Comparison of ENCODE assay signal across 19 cellular contexts in genomic region chrX:109264878-109265277, GRCh38.
DNase-seq lines count a peak whose midpoint lies in the region; ATAC-seq, FAIRE-seq and TF ChIP-seq lines count a peak whose summit lies in the region.
"Had no signal": no experiment of that assay in that cellular context is flagged by ENCODE, and none has a peak within 500 bp of the region (broad histone marks: within the 10 kb centered on the region; RNA-seq: fewer than 3 reads in every experiment).

No MANE protein-coding gene starts in this region.

- peak; percentile 53 for FAIRE-seq in GM12892 (lab: Jason Lieb, UNC)

- no peaks in the 10 kb centered on the region for H3K9me3 Mint-ChIP-seq in activated CD8-positive, alpha-beta T cell treated with anti-CD3 and anti-CD28 coated beads, Interleukin-2, amount 10 ng/mL, durations not matched to agents 7 days and 5 days (ENCODE audit: insufficient read depth)
- H3K9me3 Mint-ChIP-seq: T-helper 1 cell treated with Interleukin-12 subunit alpha and Interleukin-12 subunit beta and Interleukin-4 antibody, amounts not matched to agents 30 μg/mL and 1 μg/mL, for 36 hours had no signal

- H3K36me3 Mint-ChIP-seq in activated CD8-positive, alpha-beta T cell treated with anti-CD3 and anti-CD28 coated beads, Interleukin-2, amount 10 ng/mL, durations not matched to agents 7 days and 5 days (ENCODE audit: low read depth), result no peaks in the 10 kb centered on the region
- H3K36me3 Mint-ChIP-seq: activated CD8-positive, alpha-beta memory T cell treated with anti-CD3 and anti-CD28 coated beads, Interleukin-2, amount 10 ng/mL, durations not matched to agents 7 days and 5 days had no signal

- CTCF ChIA-PET in activated CD8-positive, alpha-beta T cell treated with anti-CD3 and anti-CD28 coated beads, Interleukin-2, amount 10 ng/mL, durations not matched to agents 7 days and 5 days (lab: Charles Lee), result no interaction called here

- ATAC-seq in GM19397 (IDR thresholded peaks at IDR 0.05; ENCODE audit: unreplicated experiment) (peak; percentile 61), HG02571 (IDR thresholded peaks at IDR 0.05; ENCODE audit: unreplicated experiment) (peak; percentile 82), HG03175 (IDR thresholded peaks at IDR 0.05; ENCODE audit: unreplicated experiment) (peak; percentile 76)
- ATAC-seq in activated CD8-positive, alpha-beta T cell treated with anti-CD3 and anti-CD28 coated beads, Interleukin-2, amount 10 ng/mL, durations not matched to agents 7 days and 5 days, result no peak
- ATAC-seq: activated CD8-positive, alpha-beta memory T cell treated with anti-CD3 and anti-CD28 coated beads, Interleukin-2, amount 10 ng/mL, durations not matched to agents 7 days and 5 days had no signal

- H3K4me3 Mint-ChIP-seq in activated CD8-positive, alpha-beta T cell treated with anti-CD3 and anti-CD28 coated beads, Interleukin-2, amount 10 ng/mL, durations not matched to agents 7 days and 5 days, result no peak overlapping the region
- H3K4me3 Mint-ChIP-seq: activated CD8-positive, alpha-beta memory T cell treated with anti-CD3 and anti-CD28 coated beads, Interleukin-2, amount 10 ng/mL, durations not matched to agents 7 days and 5 days; T-helper 1 cell treated with Interleukin-12 subunit alpha and Interleukin-12 subunit beta and Interleukin-4 antibody, amounts not matched to agents 30 μg/mL and 1 μg/mL, for 36 hours had no signal

- TF ChIP-seq POLR2A in GM12892 (IDR thresholded peaks at IDR 0.05; ENCODE audit: low read depth, low read length), result no peak

- no peaks in the 10 kb centered on the region for H3K27me3 Mint-ChIP-seq in activated CD8-positive, alpha-beta T cell treated with anti-CD3 and anti-CD28 coated beads, Interleukin-2, amount 10 ng/mL, durations not matched to agents 7 days and 5 days (ENCODE audit: low read depth)
- H3K27me3 Mint-ChIP-seq: activated CD8-positive, alpha-beta memory T cell treated with anti-CD3 and anti-CD28 coated beads, Interleukin-2, amount 10 ng/mL, durations not matched to agents 7 days and 5 days had no signal

- H3K27ac Mint-ChIP-seq in activated CD8-positive, alpha-beta T cell treated with anti-CD3 and anti-CD28 coated beads, Interleukin-2, amount 10 ng/mL, durations not matched to agents 7 days and 5 days, result no peak overlapping the region
- H3K27ac Mint-ChIP-seq: activated CD8-positive, alpha-beta memory T cell treated with anti-CD3 and anti-CD28 coated beads, Interleukin-2, amount 10 ng/mL, durations not matched to agents 7 days and 5 days; T-helper 1 cell treated with Interleukin-12 subunit alpha and Interleukin-12 subunit beta and Interleukin-4 antibody, amounts not matched to agents 30 μg/mL and 1 μg/mL, for 36 hours had no signal

- H3K4me1 Mint-ChIP-seq in activated CD8-positive, alpha-beta T cell treated with anti-CD3 and anti-CD28 coated beads, Interleukin-2, amount 10 ng/mL, durations not matched to agents 7 days and 5 days (ENCODE audit: low read depth), result no peaks in the 10 kb centered on the region
- H3K4me1 Mint-ChIP-seq: activated CD8-positive, alpha-beta memory T cell treated with anti-CD3 and anti-CD28 coated beads, Interleukin-2, amount 10 ng/mL, durations not matched to agents 7 days and 5 days had no signal

- DNase-seq in GM12892 (ENCODE audit: insufficient read length) (no peak), NCI-H2107 treated with DMSO at 0.1 percent for 48 hours (lab: John Stamatoyannopoulos, UW; ENCODE audit: unreplicated experiment) (no peak), GOT3 (lab: John Stamatoyannopoulos, UW) (no peak), caudate nucleus (lab: John Stamatoyannopoulos, UW) (no peak)
- DNase-seq in activated CD8-positive, alpha-beta T cell treated with anti-CD3 and anti-CD28 coated beads, Interleukin-2, amount 10 ng/mL, durations not matched to agents 7 days and 5 days, result no peak
- DNase-seq: activated CD8-positive, alpha-beta memory T cell treated with anti-CD3 and anti-CD28 coated beads, Interleukin-2, amount 10 ng/mL, durations not matched to agents 7 days and 5 days; activated gamma-delta T cell treated with Interleukin-2 at 50 U/mL for 16 hours; aorta; DMS153; foreskin fibroblast; KBM-7; NCI-H1092 treated with DMSO at 0.1 percent for 48 hours; ovary; transverse colon had no signal

- POLR2A ChIA-PET in activated CD8-positive, alpha-beta T cell treated with anti-CD3 and anti-CD28 coated beads, Interleukin-2, amount 10 ng/mL, durations not matched to agents 7 days and 5 days (lab: Charles Lee), result no interaction called here

- H3K27ac ChIP-seq in caudate nucleus (ENCODE audit: low read depth, low read length), result no peak overlapping the region
- H3K27ac ChIP-seq: BLaER1 treated with 17β-estradiol and CSF1 and Interleukin-3, amounts not matched to agents 10 nM and 100 nM; ovary; transverse colon had no signal
